ENCODE assay signal across 8 cellular contexts in the genomic region with DNA sequence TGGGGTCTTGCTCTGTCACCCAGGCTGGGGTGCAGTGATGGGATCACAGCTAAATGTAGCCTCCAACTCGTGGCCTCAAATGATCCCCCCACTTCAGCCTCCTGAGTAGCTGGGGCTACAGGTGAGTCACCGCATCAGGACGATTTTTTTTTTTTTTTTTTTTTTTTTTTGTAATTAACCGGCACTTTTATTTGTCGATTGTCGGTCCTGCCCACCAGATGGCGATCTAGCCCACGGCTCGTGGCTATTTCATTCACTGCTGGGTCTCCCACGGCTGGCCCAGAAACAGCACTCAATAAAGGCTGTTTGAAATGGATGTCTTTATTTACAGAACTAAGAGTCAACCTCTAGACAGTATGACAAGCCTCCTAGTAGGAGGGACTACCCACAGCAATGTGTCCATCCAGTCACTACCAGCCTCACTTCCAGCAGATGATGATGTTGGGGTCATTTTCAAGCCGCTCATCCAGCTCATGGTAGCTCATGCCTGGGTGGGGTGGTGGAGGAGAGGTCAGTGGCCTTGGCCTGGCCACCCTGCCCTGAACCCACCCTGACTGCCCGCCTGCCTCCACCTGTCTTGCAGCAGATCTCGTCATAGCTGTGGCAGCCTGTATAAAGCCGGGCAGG.
DNase-seq lines count a peak whose midpoint lies in the region; ATAC-seq and TF ChIP-seq lines count a peak whose summit lies in the region.

No MANE protein-coding gene starts in this region.

- DNase-seq in AG04449 (ENCODE audit: low read depth, low spot score) (no peak), GM13977 (ENCODE audit: low spot score) (peak; percentile 75), NCI-H748 (lab: John Stamatoyannopoulos, UW; ENCODE audit: unreplicated experiment) (peak; percentile 69), middle frontal gyrus (ENCODE audit: extremely low spot score, low spot score) (peak; percentile 50)
- peak; percentile 71 to 79 for DNase-seq in activated CD4-positive, alpha-beta T cell treated with anti-CD3 and anti-CD28 coated beads, Interleukin-2, amount 50 U/mL, for 48 hours
- peak; percentile 63 for DNase-seq in effector CD8-positive, alpha-beta T cell (lab: John Stamatoyannopoulos, UW)
- DNase-seq in stimulated activated naive CD8-positive, alpha-beta T cell treated with anti-CD3 and anti-CD28 coated beads, Interleukin-15, amount 100 ng/mL, for 72 hours = peak; percentile 73 to 81

- H3K9me3 Mint-ChIP-seq in stimulated activated naive CD8-positive, alpha-beta T cell treated with anti-CD3 and anti-CD28 coated beads, Interleukin-15, amount 100 ng/mL, for 72 hours = no peaks in the 10 kb centered on the region

- H3K27me3 Mint-ChIP-seq in stimulated activated naive CD8-positive, alpha-beta T cell treated with anti-CD3 and anti-CD28 coated beads, Interleukin-15, amount 100 ng/mL, for 72 hours = no peaks in the 10 kb centered on the region

- no peak for ATAC-seq in stimulated activated naive CD8-positive, alpha-beta T cell treated with anti-CD3 and anti-CD28 coated beads, Interleukin-15, amount 100 ng/mL, for 72 hours
- ATAC-seq in GM21529 (IDR thresholded peaks at IDR 0.05; ENCODE audit: unreplicated experiment) = no peak

- CTCF ChIA-PET in AG04449 (lab: Yijun Ruan, JAX) = interaction anchor here (0.7 to 16.7 kb wide), 17 partner anchors 9 to 268 kb away, joined by 3 to 473 read pairs (median 5); a partner anchor contains a TSS

- H3K27ac Mint-ChIP-seq in stimulated activated naive CD8-positive, alpha-beta T cell treated with anti-CD3 and anti-CD28 coated beads, Interleukin-15, amount 100 ng/mL, for 72 hours = peak overlapping the region in 1 of 2 donors; percentile 39

- H3K4me3 ChIP-seq in AG04449 (ENCODE audit: low read depth, low read length) = no peak overlapping the region

- no peak overlapping the region for H3K4me3 Mint-ChIP-seq in stimulated activated naive CD8-positive, alpha-beta T cell treated with anti-CD3 and anti-CD28 coated beads, Interleukin-15, amount 100 ng/mL, for 72 hours

- in situ Hi-C loops in GM13977 (cut with MboI; ENCODE audit: low pct_unique_long_range_greater_than_20kb, low sequenced_read_pairs, unreplicated experiment) = loop anchor here (10.0 kb wide), 1 partner anchor 208 kb away; no protein-coding TSS in a partner anchor

- POLR2A ChIA-PET in AG04449 (lab: Yijun Ruan, JAX) = no interaction called here

- TF ChIP-seq CTCF in AG04449 (IDR thresholded peaks at IDR 0.05; ENCODE audit: insufficient read depth, low read length, missing control alignments) (peak; percentile 54), GM13977 (IDR thresholded peaks at IDR 0.05; ENCODE audit: extremely low read depth, insufficient read depth, missing control alignments) (peak; percentile 59)

- H3K4me1 Mint-ChIP-seq in stimulated activated naive CD8-positive, alpha-beta T cell treated with anti-CD3 and anti-CD28 coated beads, Interleukin-15, amount 100 ng/mL, for 72 hours = peaks cover 80% of the 10 kb centered on the region
